ENCODE assay signal across 22 cellular contexts in the genomic region with DNA sequence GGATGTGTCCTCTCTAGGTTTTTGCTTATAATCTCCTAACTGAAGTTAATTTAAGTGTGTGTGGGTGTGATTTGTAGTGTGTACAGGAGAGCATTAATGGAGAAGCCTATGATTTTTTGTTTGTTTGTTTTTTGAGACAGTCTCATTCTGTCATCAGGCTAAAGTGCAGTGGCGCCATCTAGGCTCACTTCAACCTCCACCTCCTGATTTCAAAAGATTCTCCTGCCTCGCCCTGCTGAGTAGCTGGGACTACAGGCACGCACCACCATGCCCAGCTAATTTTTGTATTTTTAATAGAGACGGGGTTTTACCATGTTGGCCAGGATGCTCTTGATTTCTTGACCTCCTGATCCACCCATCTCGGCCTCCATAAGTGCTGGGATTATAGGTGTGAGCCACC. TPM values are rescaled to one million over a fixed set of nuclear protein-coding genes. Genes with fewer than 3 reads are reported as not detected.
DNase-seq lines count a peak whose midpoint lies in the region; ATAC-seq, FAIRE-seq and TF ChIP-seq lines count a peak whose summit lies in the region.
"Had no signal": no experiment of that assay in that cellular context is flagged by ENCODE, and none has a peak within 500 bp of the region (broad histone marks: within the 10 kb centered on the region; RNA-seq: fewer than 3 reads in every experiment).

No MANE protein-coding gene starts in this region.

- H3K36me3 Mint-ChIP-seq in natural killer cell = peaks cover 4% of the 10 kb centered on the region

- DNase-seq in D721Med (ENCODE audit: insufficient read length, low spot score) (no peak), HFF-Myc (ENCODE audit: extremely low read depth, low read depth) (no peak), left kidney (ENCODE audit: low read depth, low spot score) (peak; percentile 32), natural killer cell (no peak), NCI-H82 (lab: John Stamatoyannopoulos, UW) (no peak), small intestine (no peak)
- DNase-seq: activated CD4-positive, alpha-beta T cell treated with anti-CD3 and anti-CD28 coated beads for 1 hour; effector memory CD4-positive, alpha-beta T cell; left lung; NCI-H1048; NCI-H187 treated with DMSO at 0.1 percent for 48 hours; NCI-H2227 treated with DMSO at 0.1 percent for 48 hours; NCI-H774; nephron progenitor cell; stimulated activated CD4-positive, alpha-beta T cell treated with anti-CD3 and anti-CD28 coated beads, Interleukin-4, amount 100 ng/mL, for 24 hours; stomach; T1000 had no signal

- intact Hi-C loops in natural killer cell (cut with micrococcal nuclease) = no loop called here

- H3K4me1 ChIP-seq in small intestine (ENCODE audit: control insufficient read depth in 2 of 2, insufficient read depth in 1 of 2, low read depth in 1 of 2, low read length in 1 of 2) = no peaks in the 10 kb centered on the region
- H3K4me1 ChIP-seq: left lung, stomach, upper lobe of right lung had no signal

- TF ChIP-seq CTCF in D721Med (IDR thresholded peaks at IDR 0.05; ENCODE audit: insufficient read depth, missing control alignments) (peak; percentile 22), HFF-Myc (IDR thresholded peaks at IDR 0.05; ENCODE audit: low read depth, low read length, missing control alignments) (peak; percentile 3), SU-DHL-6 (IDR thresholded peaks at IDR 0.05; ENCODE audit: insufficient read depth, low read length, poor library complexity, severe bottlenecking) (peak; percentile 13), natural killer cell (IDR thresholded peaks at IDR 0.05) (no peak)

- no peak overlapping the region for H3K27ac ChIP-seq in SU-DHL-6 (ENCODE audit: low read depth, low read length)
- no peak overlapping the region for H3K27ac ChIP-seq in small intestine (ENCODE audit: low read depth in 1 of 2, low read length in 1 of 2)
- H3K27ac ChIP-seq: left lung, SK-N-MC, stomach, upper lobe of right lung had no signal

- no peaks in the 10 kb centered on the region for H3F3A ChIP-seq in SU-DHL-6 (ENCODE audit: insufficient read depth)

- H3K27me3 ChIP-seq in SU-DHL-6 (ENCODE audit: low read length) = no peaks in the 10 kb centered on the region
- H3K27me3 ChIP-seq in small intestine (ENCODE audit: control insufficient read depth in 2 of 2, insufficient read depth in 2 of 2, low read length in 2 of 2) = no peaks in the 10 kb centered on the region
- H3K27me3 ChIP-seq: left lung, stomach, upper lobe of right lung had no signal

- no peaks in the 10 kb centered on the region for H3K27me3 Mint-ChIP-seq in natural killer cell (ENCODE audit: low read depth in 2 of 2)
- H3K27me3 Mint-ChIP-seq: activated T-helper 17 cell treated with anti-CD3 and anti-CD28 coated beads, Interleukin-2, amount 50 U/mL, for 72 hours had no signal

- no peaks in the 10 kb centered on the region for H4K20me1 ChIP-seq in SU-DHL-6 (ENCODE audit: low read depth, low read length)

- H3K4me3 Mint-ChIP-seq in natural killer cell = no peak overlapping the region
- H3K4me3 Mint-ChIP-seq: activated T-helper 17 cell treated with anti-CD3 and anti-CD28 coated beads, Interleukin-2, amount 50 U/mL, for 72 hours; nephron progenitor cell had no signal

- 90 to 98% (median 94%) methylated on average over 5 of the region's 5 CpGs for WGBS in small intestine, 3 donors

- H3K79me2 ChIP-seq in SU-DHL-6 (ENCODE audit: insufficient read depth, low read length) = no peaks in the 10 kb centered on the region

- no peak overlapping the region for H3K4me3 ChIP-seq in HFF-Myc (replicated peaks; ENCODE audit: low read depth, low read length)
- no peak overlapping the region for H3K4me3 ChIP-seq in SU-DHL-6 (ENCODE audit: insufficient read depth, low read length, poor library complexity, severe bottlenecking)
- H3K4me3 ChIP-seq in small intestine (ENCODE audit: low read depth in 1 of 2, low read length in 2 of 2) = no peak overlapping the region
- H3K4me3 ChIP-seq: left lung, SK-N-MC, stomach, upper lobe of right lung had no signal

- H3K9me3 Mint-ChIP-seq in natural killer cell = no peaks in the 10 kb centered on the region

- peak overlapping the region in 1 of 2 donors; percentile 42 for H3K27ac Mint-ChIP-seq in natural killer cell
- H3K27ac Mint-ChIP-seq: activated T-helper 17 cell treated with anti-CD3 and anti-CD28 coated beads, Interleukin-2, amount 50 U/mL, for 72 hours; nephron progenitor cell had no signal

- no peak for ATAC-seq in natural killer cell
- ATAC-seq: activated T-helper 17 cell treated with anti-CD3 and anti-CD28 coated beads, Interleukin-2, amount 50 U/mL, for 72 hours; left lung; upper lobe of right lung had no signal

- H3K36me3 ChIP-seq in SU-DHL-6 (ENCODE audit: low read length) (no peaks in the 10 kb centered on the region), small intestine (ENCODE audit: control insufficient read depth in 2 of 2, insufficient read depth in 2 of 2, low read length in 2 of 2) (peaks cover 0 to 13% of the 10 kb centered on the region in 2 donors)

- H3K9ac ChIP-seq in SU-DHL-6 (ENCODE audit: low read length) = no peak overlapping the region

- no peak overlapping the region for H2AFZ ChIP-seq in SU-DHL-6 (ENCODE audit: low read depth, low read length, severe bottlenecking)

- no peak for FAIRE-seq in D721Med (lab: Jason Lieb, UNC)
- FAIRE-seq in small intestine (lab: Jason Lieb, UNC) = no peak
- FAIRE-seq: GM18507 had no signal

- H3K4me1 Mint-ChIP-seq in natural killer cell = peaks cover 0 to 9% of the 10 kb centered on the region in 2 donors
- H3K4me1 Mint-ChIP-seq: activated T-helper 17 cell treated with anti-CD3 and anti-CD28 coated beads, Interleukin-2, amount 50 U/mL, for 72 hours; nephron progenitor cell had no signal

- no peak overlapping the region for H3K4me2 ChIP-seq in SU-DHL-6 (ENCODE audit: low read depth, low read length, poor library complexity, severe bottlenecking)

- no peaks in the 10 kb centered on the region for H3K9me2 ChIP-seq in SU-DHL-6 (replicated peaks; ENCODE audit: insufficient read depth, low read length)

- H3K9me3 ChIP-seq in SU-DHL-6 (ENCODE audit: insufficient read depth, low read length) = no peaks in the 10 kb centered on the region
- peaks cover 2% of the 10 kb centered on the region for H3K9me3 ChIP-seq in small intestine (ENCODE audit: control insufficient read depth, low read depth)
- H3K9me3 ChIP-seq: upper lobe of right lung had no signal

RNA-seq across cellular contexts. Expression of gene ZNF701, which starts 20.6 kb away (rescaled TPM):
- 10 to 100 TPM; 27.4 to 41.2 (median 28.4) TPM for total RNA-seq in natural killer cell
- polyA plus RNA-seq in small intestine = 1 to 10 TPM; 2.7 to 6.2 (median 4.7) TPM

RNA-seq across cellular contexts. Expression of gene ZNF83, which starts 47.4 kb away (rescaled TPM):
- 100 to 1,000 TPM in 1 of 3 donors, 10 to 100 TPM in 2; 46.8 to 114 (median 96.9) TPM for total RNA-seq in natural killer cell
- 10 to 100 TPM in 1 of 3 donors, 1 to 10 TPM in 2; 4.3 to 15.4 (median 9.9) TPM for polyA plus RNA-seq in small intestine
